ENCODE assay signal across 1 cellular context in the genomic region with DNA sequence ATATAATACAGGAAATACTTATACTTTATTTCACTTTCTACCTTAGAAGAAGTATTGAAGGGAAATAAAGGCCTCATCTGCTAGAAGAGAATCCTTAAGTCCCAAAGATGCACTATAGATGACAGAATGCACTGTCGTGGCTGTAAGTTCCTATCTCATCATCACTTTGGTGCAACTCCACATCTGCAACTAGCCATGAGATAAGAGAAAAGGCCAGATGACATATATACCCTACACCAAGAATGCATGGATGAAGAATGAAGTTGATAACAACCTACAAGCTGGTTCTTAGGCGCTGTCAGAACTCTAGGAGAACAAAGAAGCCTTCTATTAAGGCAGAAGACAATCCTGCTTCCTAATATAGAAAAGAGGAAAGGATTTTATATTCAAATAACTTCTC.
TF ChIP-seq lines count a peak whose summit lies in the region.

No MANE protein-coding gene starts in this region.

TF ChIP-seq in K562, 482 proteins besides CTCF, POLR2A, EP300 and RAD21 (continued from another document and continues in another):
- TF ChIP-seq, protein P1, sequence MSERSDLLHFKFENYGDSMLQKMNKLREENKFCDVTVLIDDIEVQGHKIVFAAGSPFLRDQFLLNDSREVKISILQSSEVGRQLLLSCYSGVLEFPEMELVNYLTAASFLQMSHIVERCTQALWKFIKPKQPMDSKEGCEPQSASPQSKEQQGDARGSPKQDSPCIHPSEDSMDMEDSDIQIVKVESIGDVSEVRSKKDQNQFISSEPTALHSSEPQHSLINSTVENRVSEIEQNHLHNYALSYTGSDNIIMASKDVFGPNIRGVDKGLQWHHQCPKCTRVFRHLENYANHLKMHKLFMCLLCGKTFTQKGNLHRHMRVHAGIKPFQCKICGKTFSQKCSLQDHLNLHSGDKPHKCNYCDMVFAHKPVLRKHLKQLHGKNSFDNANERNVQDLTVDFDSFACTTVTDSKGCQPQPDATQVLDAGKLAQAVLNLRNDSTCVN (CRISPR knock-in tag; IDR thresholded peaks at IDR 0.05), result no peak
- no peak for TF ChIP-seq POLR2H (tag; IDR thresholded peaks at IDR 0.05; ENCODE audit: low read depth)
- TF ChIP-seq, protein P2, sequence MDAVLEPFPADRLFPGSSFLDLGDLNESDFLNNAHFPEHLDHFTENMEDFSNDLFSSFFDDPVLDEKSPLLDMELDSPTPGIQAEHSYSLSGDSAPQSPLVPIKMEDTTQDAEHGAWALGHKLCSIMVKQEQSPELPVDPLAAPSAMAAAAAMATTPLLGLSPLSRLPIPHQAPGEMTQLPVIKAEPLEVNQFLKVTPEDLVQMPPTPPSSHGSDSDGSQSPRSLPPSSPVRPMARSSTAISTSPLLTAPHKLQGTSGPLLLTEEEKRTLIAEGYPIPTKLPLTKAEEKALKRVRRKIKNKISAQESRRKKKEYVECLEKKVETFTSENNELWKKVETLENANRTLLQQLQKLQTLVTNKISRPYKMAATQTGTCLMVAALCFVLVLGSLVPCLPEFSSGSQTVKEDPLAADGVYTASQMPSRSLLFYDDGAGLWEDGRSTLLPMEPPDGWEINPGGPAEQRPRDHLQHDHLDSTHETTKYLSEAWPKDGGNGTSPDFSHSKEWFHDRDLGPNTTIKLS (IDR thresholded peaks at IDR 0.05; ENCODE audit: borderline replicate concordance, low read depth), result no peak
- TF ChIP-seq PTBP1 (IDR thresholded peaks at IDR 0.05; ENCODE audit: low read depth, low read length), result no peak
- TF ChIP-seq, protein P3, sequence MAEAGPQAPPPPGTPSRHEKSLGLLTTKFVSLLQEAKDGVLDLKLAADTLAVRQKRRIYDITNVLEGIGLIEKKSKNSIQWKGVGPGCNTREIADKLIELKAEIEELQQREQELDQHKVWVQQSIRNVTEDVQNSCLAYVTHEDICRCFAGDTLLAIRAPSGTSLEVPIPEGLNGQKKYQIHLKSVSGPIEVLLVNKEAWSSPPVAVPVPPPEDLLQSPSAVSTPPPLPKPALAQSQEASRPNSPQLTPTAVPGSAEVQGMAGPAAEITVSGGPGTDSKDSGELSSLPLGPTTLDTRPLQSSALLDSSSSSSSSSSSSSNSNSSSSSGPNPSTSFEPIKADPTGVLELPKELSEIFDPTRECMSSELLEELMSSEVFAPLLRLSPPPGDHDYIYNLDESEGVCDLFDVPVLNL (CRISPR knock-in tag; IDR thresholded peaks at IDR 0.05; ENCODE audit: low read depth), result no peak
- TF ChIP-seq, protein P4, sequence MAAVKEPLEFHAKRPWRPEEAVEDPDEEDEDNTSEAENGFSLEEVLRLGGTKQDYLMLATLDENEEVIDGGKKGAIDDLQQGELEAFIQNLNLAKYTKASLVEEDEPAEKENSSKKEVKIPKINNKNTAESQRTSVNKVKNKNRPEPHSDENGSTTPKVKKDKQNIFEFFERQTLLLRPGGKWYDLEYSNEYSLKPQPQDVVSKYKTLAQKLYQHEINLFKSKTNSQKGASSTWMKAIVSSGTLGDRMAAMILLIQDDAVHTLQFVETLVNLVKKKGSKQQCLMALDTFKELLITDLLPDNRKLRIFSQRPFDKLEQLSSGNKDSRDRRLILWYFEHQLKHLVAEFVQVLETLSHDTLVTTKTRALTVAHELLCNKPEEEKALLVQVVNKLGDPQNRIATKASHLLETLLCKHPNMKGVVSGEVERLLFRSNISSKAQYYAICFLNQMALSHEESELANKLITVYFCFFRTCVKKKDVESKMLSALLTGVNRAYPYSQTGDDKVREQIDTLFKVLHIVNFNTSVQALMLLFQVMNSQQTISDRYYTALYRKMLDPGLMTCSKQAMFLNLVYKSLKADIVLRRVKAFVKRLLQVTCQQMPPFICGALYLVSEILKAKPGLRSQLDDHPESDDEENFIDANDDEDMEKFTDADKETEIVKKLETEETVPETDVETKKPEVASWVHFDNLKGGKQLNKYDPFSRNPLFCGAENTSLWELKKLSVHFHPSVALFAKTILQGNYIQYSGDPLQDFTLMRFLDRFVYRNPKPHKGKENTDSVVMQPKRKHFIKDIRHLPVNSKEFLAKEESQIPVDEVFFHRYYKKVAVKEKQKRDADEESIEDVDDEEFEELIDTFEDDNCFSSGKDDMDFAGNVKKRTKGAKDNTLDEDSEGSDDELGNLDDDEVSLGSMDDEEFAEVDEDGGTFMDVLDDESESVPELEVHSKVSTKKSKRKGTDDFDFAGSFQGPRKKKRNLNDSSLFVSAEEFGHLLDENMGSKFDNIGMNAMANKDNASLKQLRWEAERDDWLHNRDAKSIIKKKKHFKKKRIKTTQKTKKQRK (IDR thresholded peaks at IDR 0.05; ENCODE audit: borderline replicate concordance, low read depth, low read length), result no peak
- no peak for TF ChIP-seq RBBP5 (IDR thresholded peaks at IDR 0.05; ENCODE audit: borderline replicate concordance, insufficient read depth, low read length, poor library complexity, severe bottlenecking)
- TF ChIP-seq TBP (optimal IDR thresholded peaks at IDR 0.05; ENCODE audit: low read depth, low read length), result no peak
- no peak for TF ChIP-seq MCM3 (IDR thresholded peaks at IDR 0.05)
- no peak for TF ChIP-seq ZNF589 (CRISPR knock-in tag; IDR thresholded peaks at IDR 0.05; ENCODE audit: low read depth)
- TF ChIP-seq STAT5A (IDR thresholded peaks at IDR 0.05; ENCODE audit: borderline replicate concordance, low read length), result peak; percentile 33; the same call in 1 of the 2 replicates
- TF ChIP-seq, protein P5, sequence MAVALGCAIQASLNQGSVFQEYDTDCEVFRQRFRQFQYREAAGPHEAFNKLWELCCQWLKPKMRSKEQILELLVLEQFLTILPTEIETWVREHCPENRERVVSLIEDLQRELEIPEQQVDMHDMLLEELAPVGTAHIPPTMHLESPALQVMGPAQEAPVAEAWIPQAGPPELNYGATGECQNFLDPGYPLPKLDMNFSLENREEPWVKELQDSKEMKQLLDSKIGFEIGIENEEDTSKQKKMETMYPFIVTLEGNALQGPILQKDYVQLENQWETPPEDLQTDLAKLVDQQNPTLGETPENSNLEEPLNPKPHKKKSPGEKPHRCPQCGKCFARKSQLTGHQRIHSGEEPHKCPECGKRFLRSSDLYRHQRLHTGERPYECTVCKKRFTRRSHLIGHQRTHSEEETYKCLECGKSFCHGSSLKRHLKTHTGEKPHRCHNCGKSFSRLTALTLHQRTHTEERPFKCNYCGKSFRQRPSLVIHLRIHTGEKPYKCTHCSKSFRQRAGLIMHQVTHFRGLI (CRISPR knock-in tag; IDR thresholded peaks at IDR 0.05), result no peak
- no peak for TF ChIP-seq ZNF668 (CRISPR knock-in tag; IDR thresholded peaks at IDR 0.05)
- TF ChIP-seq PCBP2 (IDR thresholded peaks at IDR 0.05; ENCODE audit: low read depth, low read length, poor library complexity, severe bottlenecking), result no peak
- TF ChIP-seq, protein P6, sequence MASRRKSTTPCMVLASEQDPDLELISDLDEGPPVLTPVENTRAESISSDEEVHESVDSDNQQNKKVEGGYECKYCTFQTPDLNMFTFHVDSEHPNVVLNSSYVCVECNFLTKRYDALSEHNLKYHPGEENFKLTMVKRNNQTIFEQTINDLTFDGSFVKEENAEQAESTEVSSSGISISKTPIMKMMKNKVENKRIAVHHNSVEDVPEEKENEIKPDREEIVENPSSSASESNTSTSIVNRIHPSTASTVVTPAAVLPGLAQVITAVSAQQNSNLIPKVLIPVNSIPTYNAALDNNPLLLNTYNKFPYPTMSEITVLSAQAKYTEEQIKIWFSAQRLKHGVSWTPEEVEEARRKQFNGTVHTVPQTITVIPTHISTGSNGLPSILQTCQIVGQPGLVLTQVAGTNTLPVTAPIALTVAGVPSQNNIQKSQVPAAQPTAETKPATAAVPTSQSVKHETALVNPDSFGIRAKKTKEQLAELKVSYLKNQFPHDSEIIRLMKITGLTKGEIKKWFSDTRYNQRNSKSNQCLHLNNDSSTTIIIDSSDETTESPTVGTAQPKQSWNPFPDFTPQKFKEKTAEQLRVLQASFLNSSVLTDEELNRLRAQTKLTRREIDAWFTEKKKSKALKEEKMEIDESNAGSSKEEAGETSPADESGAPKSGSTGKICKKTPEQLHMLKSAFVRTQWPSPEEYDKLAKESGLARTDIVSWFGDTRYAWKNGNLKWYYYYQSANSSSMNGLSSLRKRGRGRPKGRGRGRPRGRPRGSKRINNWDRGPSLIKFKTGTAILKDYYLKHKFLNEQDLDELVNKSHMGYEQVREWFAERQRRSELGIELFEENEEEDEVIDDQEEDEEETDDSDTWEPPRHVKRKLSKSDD (conservative IDR thresholded peaks at IDR 0.05; ENCODE audit: low read length), result no peak
- no peak for TF ChIP-seq ZNF146 (CRISPR knock-in tag; IDR thresholded peaks at IDR 0.05; ENCODE audit: unreplicated experiment)
- TF ChIP-seq SRSF7 (optimal IDR thresholded peaks at IDR 0.05; ENCODE audit: low read depth, low read length), result no peak
- TF ChIP-seq, protein P7, sequence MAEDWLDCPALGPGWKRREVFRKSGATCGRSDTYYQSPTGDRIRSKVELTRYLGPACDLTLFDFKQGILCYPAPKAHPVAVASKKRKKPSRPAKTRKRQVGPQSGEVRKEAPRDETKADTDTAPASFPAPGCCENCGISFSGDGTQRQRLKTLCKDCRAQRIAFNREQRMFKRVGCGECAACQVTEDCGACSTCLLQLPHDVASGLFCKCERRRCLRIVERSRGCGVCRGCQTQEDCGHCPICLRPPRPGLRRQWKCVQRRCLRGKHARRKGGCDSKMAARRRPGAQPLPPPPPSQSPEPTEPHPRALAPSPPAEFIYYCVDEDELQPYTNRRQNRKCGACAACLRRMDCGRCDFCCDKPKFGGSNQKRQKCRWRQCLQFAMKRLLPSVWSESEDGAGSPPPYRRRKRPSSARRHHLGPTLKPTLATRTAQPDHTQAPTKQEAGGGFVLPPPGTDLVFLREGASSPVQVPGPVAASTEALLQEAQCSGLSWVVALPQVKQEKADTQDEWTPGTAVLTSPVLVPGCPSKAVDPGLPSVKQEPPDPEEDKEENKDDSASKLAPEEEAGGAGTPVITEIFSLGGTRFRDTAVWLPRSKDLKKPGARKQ (CRISPR knock-in tag; IDR thresholded peaks at IDR 0.05), result no peak
- TF ChIP-seq HDAC1 (IDR thresholded peaks at IDR 0.05), result 0 out of 4 replicates have a peak, but pooled peaks of 1 of the 2 experiments have one; percentile 18
- TF ChIP-seq KDM1A (IDR thresholded peaks at IDR 0.05), result peak in 1 of 2 experiments; percentile 17; a peak in 1 of 4 replicates
- TF ChIP-seq SREBF2 (CRISPR knock-in tag; IDR thresholded peaks at IDR 0.05), result no peak
- TF ChIP-seq, protein P8, sequence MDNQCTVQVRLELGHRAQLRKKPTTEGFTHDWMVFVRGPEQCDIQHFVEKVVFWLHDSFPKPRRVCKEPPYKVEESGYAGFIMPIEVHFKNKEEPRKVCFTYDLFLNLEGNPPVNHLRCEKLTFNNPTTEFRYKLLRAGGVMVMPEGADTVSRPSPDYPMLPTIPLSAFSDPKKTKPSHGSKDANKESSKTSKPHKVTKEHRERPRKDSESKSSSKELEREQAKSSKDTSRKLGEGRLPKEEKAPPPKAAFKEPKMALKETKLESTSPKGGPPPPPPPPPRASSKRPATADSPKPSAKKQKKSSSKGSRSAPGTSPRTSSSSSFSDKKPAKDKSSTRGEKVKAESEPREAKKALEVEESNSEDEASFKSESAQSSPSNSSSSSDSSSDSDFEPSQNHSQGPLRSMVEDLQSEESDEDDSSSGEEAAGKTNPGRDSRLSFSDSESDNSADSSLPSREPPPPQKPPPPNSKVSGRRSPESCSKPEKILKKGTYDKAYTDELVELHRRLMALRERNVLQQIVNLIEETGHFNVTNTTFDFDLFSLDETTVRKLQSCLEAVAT (IDR thresholded peaks at IDR 0.05), result no peak
- no peak for TF ChIP-seq CBX8 (IDR thresholded peaks at IDR 0.05; ENCODE audit: borderline replicate concordance, extremely low read depth, low read depth, low read length, poor library complexity, severe bottlenecking)
- no peak for TF ChIP-seq SP1 (CRISPR knock-in tag; IDR thresholded peaks at IDR 0.05)
- TF ChIP-seq MAFK (IDR thresholded peaks at IDR 0.05; ENCODE audit: low read length), result no peak
- no peak for TF ChIP-seq ZZZ3 (IDR thresholded peaks at IDR 0.05)
- TF ChIP-seq IRF2 (CRISPR knock-in tag; IDR thresholded peaks at IDR 0.05), result no peak
- TF ChIP-seq, protein P9, sequence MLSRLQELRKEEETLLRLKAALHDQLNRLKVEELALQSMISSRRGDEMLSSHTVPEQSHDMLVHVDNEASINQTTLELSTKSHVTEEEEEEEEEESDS (CRISPR knock-in tag; IDR thresholded peaks at IDR 0.05), result no peak
- TF ChIP-seq TAF7 (tag; IDR thresholded peaks at IDR 0.05), result no peak
- peak; percentile 60; the same call in 1 of the 2 replicates for TF ChIP-seq SOX6 (IDR thresholded peaks at IDR 0.05)
- TF ChIP-seq CEBPB (tag; IDR thresholded peaks at IDR 0.05), result no peak
- TF ChIP-seq, protein P10, sequence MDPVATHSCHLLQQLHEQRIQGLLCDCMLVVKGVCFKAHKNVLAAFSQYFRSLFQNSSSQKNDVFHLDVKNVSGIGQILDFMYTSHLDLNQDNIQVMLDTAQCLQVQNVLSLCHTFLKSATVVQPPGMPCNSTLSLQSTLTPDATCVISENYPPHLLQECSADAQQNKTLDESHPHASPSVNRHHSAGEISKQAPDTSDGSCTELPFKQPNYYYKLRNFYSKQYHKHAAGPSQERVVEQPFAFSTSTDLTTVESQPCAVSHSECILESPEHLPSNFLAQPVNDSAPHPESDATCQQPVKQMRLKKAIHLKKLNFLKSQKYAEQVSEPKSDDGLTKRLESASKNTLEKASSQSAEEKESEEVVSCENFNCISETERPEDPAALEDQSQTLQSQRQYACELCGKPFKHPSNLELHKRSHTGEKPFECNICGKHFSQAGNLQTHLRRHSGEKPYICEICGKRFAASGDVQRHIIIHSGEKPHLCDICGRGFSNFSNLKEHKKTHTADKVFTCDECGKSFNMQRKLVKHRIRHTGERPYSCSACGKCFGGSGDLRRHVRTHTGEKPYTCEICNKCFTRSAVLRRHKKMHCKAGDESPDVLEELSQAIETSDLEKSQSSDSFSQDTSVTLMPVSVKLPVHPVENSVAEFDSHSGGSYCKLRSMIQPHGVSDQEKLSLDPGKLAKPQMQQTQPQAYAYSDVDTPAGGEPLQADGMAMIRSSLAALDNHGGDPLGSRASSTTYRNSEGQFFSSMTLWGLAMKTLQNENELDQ (CRISPR knock-in tag; IDR thresholded peaks at IDR 0.05; ENCODE audit: borderline replicate concordance), result no peak
- TF ChIP-seq CBX2 (IDR thresholded peaks at IDR 0.05; ENCODE audit: insufficient read depth, low read length, poor library complexity, severe bottlenecking), result no peak
- TF ChIP-seq, protein P11, sequence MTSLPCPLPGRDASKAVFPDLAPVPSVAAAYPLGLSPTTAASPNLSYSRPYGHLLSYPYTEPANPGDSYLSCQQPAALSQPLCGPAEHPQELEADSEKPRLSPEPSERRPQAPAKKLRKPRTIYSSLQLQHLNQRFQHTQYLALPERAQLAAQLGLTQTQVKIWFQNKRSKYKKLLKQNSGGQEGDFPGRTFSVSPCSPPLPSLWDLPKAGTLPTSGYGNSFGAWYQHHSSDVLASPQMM (CRISPR knock-in tag; IDR thresholded peaks at IDR 0.05), result no peak
- no peak for TF ChIP-seq TAF15 (IDR thresholded peaks at IDR 0.05; ENCODE audit: low read depth, low read length)
- TF ChIP-seq CHD4 (IDR thresholded peaks at IDR 0.05; ENCODE audit: insufficient read depth, insufficient replicate concordance, low read depth, low read length, poor library complexity, severe bottlenecking), result no peak
- no peak for TF ChIP-seq ZNF436 (CRISPR knock-in tag; IDR thresholded peaks at IDR 0.05)
- TF ChIP-seq KLF1 (tag; IDR thresholded peaks at IDR 0.05), result no peak
- TF ChIP-seq XRCC5 (IDR thresholded peaks at IDR 0.05; ENCODE audit: low read depth, low read length), result no peak
- no peak for TF ChIP-seq SMARCB1 (IDR thresholded peaks at IDR 0.05; ENCODE audit: insufficient read length, low read depth)
- TF ChIP-seq ZKSCAN1 (IDR thresholded peaks at IDR 0.05; ENCODE audit: low read depth, low read length), result no peak
- TF ChIP-seq GATAD2B (IDR thresholded peaks at IDR 0.05; ENCODE audit: borderline replicate concordance), result no peak
- no peak for TF ChIP-seq SAP30 (IDR thresholded peaks at IDR 0.05; ENCODE audit: borderline replicate concordance, insufficient read depth, low read depth, low read length, poor library complexity, severe bottlenecking)
- no peak for TF ChIP-seq ETV6 (IDR thresholded peaks at IDR 0.05; ENCODE audit: borderline replicate concordance in 1 of 2, low read depth in 2 of 2, low read length in 1 of 2)
- no peak for TF ChIP-seq ETV6 (CRISPR knock-in tag; IDR thresholded peaks at IDR 0.05; ENCODE audit: borderline replicate concordance)
- TF ChIP-seq SRF (CRISPR knock-in tag; IDR thresholded peaks at IDR 0.05), result no peak
